Comparison of ENCODE assay signal across 8 cellular contexts in the genomic region with DNA sequence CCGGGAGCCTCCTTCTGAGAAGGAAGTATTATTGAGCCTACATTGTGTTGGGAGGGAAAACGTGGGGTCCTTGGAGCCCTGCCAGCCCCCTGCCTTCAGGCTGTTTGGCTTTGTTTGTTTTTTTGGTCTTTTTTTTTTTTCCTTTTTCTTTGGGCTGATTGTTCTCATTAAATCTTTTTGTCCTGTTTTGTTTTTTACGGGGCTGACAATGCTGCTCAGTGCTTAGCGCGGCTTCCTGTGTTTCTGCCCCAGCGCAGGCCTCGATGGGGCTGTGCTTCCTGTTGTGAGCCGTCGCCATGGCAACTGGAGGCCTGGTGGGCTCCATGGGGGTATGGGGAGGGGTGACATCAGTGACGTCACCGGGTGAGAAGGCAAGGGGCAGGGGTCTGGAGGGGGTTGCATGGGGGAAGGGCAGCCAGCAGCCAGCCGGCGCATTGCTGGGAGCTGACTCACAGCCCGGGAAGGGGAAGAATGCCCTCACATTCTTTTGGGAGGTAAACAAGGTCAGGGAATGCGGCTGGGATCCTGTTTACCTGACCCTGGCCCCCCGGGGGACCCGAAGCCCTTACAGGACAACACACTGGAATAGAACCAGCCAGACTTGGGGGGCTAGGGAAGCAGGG. TPM values are rescaled to one million over a fixed set of nuclear protein-coding genes. Genes with fewer than 3 reads are reported as not detected.
DNase-seq lines count a peak whose midpoint lies in the region; ATAC-seq and TF ChIP-seq lines count a peak whose summit lies in the region.

No MANE protein-coding gene starts in this region.

- DNase-seq in NCI-H1436 (lab: John Stamatoyannopoulos, UW), result peak; percentile 57
- DNase-seq in NCI-H1436 treated with DMSO at 0.1 percent for 48 hours (lab: John Stamatoyannopoulos, UW), result no peak
- peak; percentile 55 for DNase-seq in T-helper 9 cell
- peak; percentile 91 for DNase-seq in brain microvascular endothelial cell
- peak; percentile 92 for DNase-seq in iPS-NIHi7 (ENCODE audit: extremely low spot score)

- H3K27ac ChIP-seq in brain microvascular endothelial cell (peak overlapping the region; percentile 83), skeletal muscle tissue (ENCODE audit: low read depth, low read length) (peak overlapping the region; percentile 85)

- TF ChIP-seq CTCF in brain microvascular endothelial cell (IDR thresholded peaks at IDR 0.05; ENCODE audit: low read depth, low read length, missing control alignments), result no peak

- no peaks in the 10 kb centered on the region for H3K27me3 ChIP-seq in brain microvascular endothelial cell (replicated peaks)
- H3K27me3 ChIP-seq in skeletal muscle tissue (ENCODE audit: control insufficient read depth in 3 of 3, insufficient read depth in 3 of 3, low read length in 3 of 3), result no peaks in the 10 kb centered on the region

- H3K36me3 ChIP-seq in brain microvascular endothelial cell (replicated peaks) (no peaks in the 10 kb centered on the region), skeletal muscle tissue (ENCODE audit: control insufficient read depth in 3 of 3, insufficient read depth in 3 of 3, low read length in 3 of 3) (no peaks in the 10 kb centered on the region)

- H3K9ac ChIP-seq in skeletal muscle tissue (ENCODE audit: low read depth in 1 of 3, low read length in 3 of 3), result peak overlapping the region; percentile 20 to 72 (median 50)

- H3K4me3 ChIP-seq in brain microvascular endothelial cell (ENCODE audit: low read depth, low read length) (no peak overlapping the region), skeletal muscle tissue (ENCODE audit: low read length in 3 of 3) (peak overlapping the region in 1 of 3 donors; percentile 41)

- no peak for ATAC-seq in GM18861 (IDR thresholded peaks at IDR 0.05; ENCODE audit: unreplicated experiment)
- no peak for ATAC-seq in GM21825 (IDR thresholded peaks at IDR 0.05; ENCODE audit: unreplicated experiment)

- no peaks in the 10 kb centered on the region for H3K9me3 ChIP-seq in skeletal muscle tissue (ENCODE audit: control insufficient read depth in 3 of 3, low read length in 3 of 3)

- H3K4me1 ChIP-seq in skeletal muscle tissue (ENCODE audit: control insufficient read depth in 3 of 3, insufficient read depth in 3 of 3, low read length in 3 of 3), result peaks cover 68 to 75% (median 71%) of the 10 kb centered on the region in 3 donors

- in situ Hi-C loops in brain microvascular endothelial cell (cut with HindIII; ENCODE audit: low pct_ligation_motif_present, low sequenced_read_pairs), result no loop called here

RNA-seq across cellular contexts. Expression of a gene that starts 22.1 kb away (rescaled TPM):
- 4.7 TPM for total RNA-seq in skeletal muscle tissue
